In genomic region chr2:29011650-29012060, GRCh38 we compare ENCODE assay signal across 1 cellular context.
TF ChIP-seq lines count a peak whose summit lies in the region.

No MANE protein-coding gene starts in this region.

TF ChIP-seq in H1, 55 proteins besides CTCF, POLR2A, EP300 and RAD21 (continued from another document):
- TF ChIP-seq CHD7 (IDR thresholded peaks at IDR 0.05; ENCODE audit: insufficient replicate concordance, low read length) (no peak), RNF2 (IDR thresholded peaks at IDR 0.05; ENCODE audit: borderline replicate concordance, low read depth, low read length, missing control alignments, poor library complexity, severe bottlenecking) (no peak), TEAD4 (IDR thresholded peaks at IDR 0.05; ENCODE audit: low read depth, low read length) (no peak)
